In genomic region chr3:73207946-73208345, GRCh38 we compare ENCODE assay signal across 27 cellular contexts.
"Had no signal": no experiment of that assay in that cellular context is flagged by ENCODE, and none has a peak within 500 bp of the region (broad histone marks: within the 10 kb centered on the region; RNA-seq: fewer than 3 reads in every experiment).

No MANE protein-coding gene starts in this region.

- H3K4me3 Mint-ChIP-seq: activated CD4-positive, alpha-beta memory T cell treated with anti-CD3 and anti-CD28 coated beads for 36 hours; activated CD4-positive, alpha-beta T cell treated with anti-CD3 and anti-CD28 coated beads, Interleukin-2, amount 10 ng/mL, durations not matched to agents 7 days and 5 days; activated naive CD8-positive, alpha-beta T cell treated with anti-CD3 and anti-CD28 coated beads, Interleukin-2, amount 50 U/mL, for 24 hours; activated T-cell treated with anti-CD3 and anti-CD28 coated beads, Interleukin-2, amount 50 U/mL, for 4 hours; T-helper 17 cell had no signal

- H3K27me3 ChIP-seq: ascending aorta, body of pancreas, MG63, SJSA1 had no signal

- H3K9ac ChIP-seq: KMS-11 had no signal

- DNase-seq: activated CD4-positive, alpha-beta memory T cell treated with anti-CD3 and anti-CD28 coated beads for 36 hours; activated CD4-positive, alpha-beta T cell treated with anti-CD3 and anti-CD28 coated beads, Interleukin-2, amount 10 ng/mL, durations not matched to agents 7 days and 5 days; activated CD4-positive, CD25-positive, alpha-beta regulatory T cell; activated CD8-positive, alpha-beta memory T cell treated with anti-CD3 and anti-CD28 coated beads for 24 hours; activated effector memory CD4-positive, alpha-beta T cell treated with anti-CD3 and anti-CD28 coated beads, Interleukin-2, amount 50 U/mL, for 16 hours; activated naive CD4-positive, alpha-beta T cell treated with Interleukin-2 at 50 U/mL for 16 hours; activated naive CD8-positive, alpha-beta T cell treated with anti-CD3 and anti-CD28 coated beads, Interleukin-2, amount 50 U/mL, for 24 hours; activated T-cell treated with anti-CD3 and anti-CD28 coated beads, Interleukin-2, amount 50 U/mL, for 4 hours; amniotic stem cell; body of pancreas; central memory CD4-positive, alpha-beta T cell; MG63; NCI-H1048; NCI-H1417; NCI-H1930; NCI-H2171; NCI-H226; NCI-H82; RPMI8226; T-helper 17 cell; T-helper 9 cell had no signal

- H3K4me2 ChIP-seq: KMS-11 had no signal

- H3K36me3 Mint-ChIP-seq: activated CD4-positive, alpha-beta memory T cell treated with anti-CD3 and anti-CD28 coated beads for 36 hours; activated naive CD4-positive, alpha-beta T cell treated with anti-CD3 and anti-CD28 coated beads, Interleukin-2, amount 50 U/mL, for 72 hours had no signal

- H3K9me3 Mint-ChIP-seq: activated CD4-positive, alpha-beta memory T cell treated with anti-CD3 and anti-CD28 coated beads for 36 hours; activated CD4-positive, alpha-beta T cell treated with anti-CD3 and anti-CD28 coated beads, Interleukin-2, amount 10 ng/mL, durations not matched to agents 7 days and 5 days; activated naive CD8-positive, alpha-beta T cell treated with anti-CD3 and anti-CD28 coated beads, Interleukin-2, amount 50 U/mL, for 24 hours; activated T-cell treated with anti-CD3 and anti-CD28 coated beads, Interleukin-2, amount 50 U/mL, for 4 hours had no signal

- H3K27ac ChIP-seq: ascending aorta, body of pancreas, KMS-11, SJSA1, VCaP had no signal

- H3K4me1 Mint-ChIP-seq: activated CD4-positive, alpha-beta T cell treated with anti-CD3 and anti-CD28 coated beads, Interleukin-2, amount 10 ng/mL, durations not matched to agents 7 days and 5 days; activated naive CD8-positive, alpha-beta T cell treated with anti-CD3 and anti-CD28 coated beads, Interleukin-2, amount 50 U/mL, for 24 hours; T-helper 17 cell had no signal

- H3K27ac Mint-ChIP-seq: activated CD4-positive, alpha-beta memory T cell treated with anti-CD3 and anti-CD28 coated beads for 36 hours; activated CD4-positive, alpha-beta T cell treated with anti-CD3 and anti-CD28 coated beads, Interleukin-2, amount 10 ng/mL, durations not matched to agents 7 days and 5 days; activated naive CD4-positive, alpha-beta T cell treated with anti-CD3 and anti-CD28 coated beads, Interleukin-2, amount 50 U/mL, for 72 hours; activated naive CD8-positive, alpha-beta T cell treated with anti-CD3 and anti-CD28 coated beads, Interleukin-2, amount 50 U/mL, for 24 hours; T-helper 17 cell had no signal

- ATAC-seq: activated naive CD4-positive, alpha-beta T cell treated with anti-CD3 and anti-CD28 coated beads, Interleukin-2, amount 50 U/mL, for 72 hours; activated naive CD8-positive, alpha-beta T cell treated with anti-CD3 and anti-CD28 coated beads, Interleukin-2, amount 50 U/mL, for 24 hours; activated T-cell treated with anti-CD3 and anti-CD28 coated beads, Interleukin-2, amount 50 U/mL, for 4 hours; body of pancreas; Right ventricle myocardium inferior; T-helper 17 cell had no signal

- H3K4me1 ChIP-seq: ascending aorta, body of pancreas, SJSA1 had no signal

- H3K27me3 Mint-ChIP-seq: activated CD4-positive, alpha-beta memory T cell treated with anti-CD3 and anti-CD28 coated beads for 36 hours; activated CD4-positive, alpha-beta T cell treated with anti-CD3 and anti-CD28 coated beads, Interleukin-2, amount 10 ng/mL, durations not matched to agents 7 days and 5 days had no signal

- H3K9me3 ChIP-seq: ascending aorta, body of pancreas, MG63, SJSA1 had no signal

- H3K4me3 ChIP-seq: ascending aorta, body of pancreas, MG63, SJSA1 had no signal

- H3K36me3 ChIP-seq: ascending aorta, MG63, SJSA1 had no signal
